In genomic region chr17:44389723-44390202, GRCh38 we compare ENCODE assay signal across 19 cellular contexts. TPM values are rescaled to one million over a fixed set of nuclear protein-coding genes. Genes with fewer than 3 reads are reported as not detected.
DNase-seq lines count a peak whose midpoint lies in the region; ATAC-seq and TF ChIP-seq lines count a peak whose summit lies in the region.
"Had no signal": no experiment of that assay in that cellular context is flagged by ENCODE, and none has a peak within 500 bp of the region (broad histone marks: within the 10 kb centered on the region; RNA-seq: fewer than 3 reads in every experiment).

No MANE protein-coding gene starts in this region.

- ATAC-seq in activated CD8-positive, alpha-beta T cell treated with anti-CD3 and anti-CD28 coated beads, Interleukin-2, amount 10 ng/mL, durations not matched to agents 7 days and 5 days: no peak
- no peak for ATAC-seq in activated CD8-positive, alpha-beta T cell treated with anti-CD3 and anti-CD28 coated beads for 36 hours
- ATAC-seq in activated T-helper 17 cell treated with anti-CD3 and anti-CD28 coated beads, Interleukin-2, amount 50 U/mL, for 72 hours (replicated peaks): no peak
- no peak for ATAC-seq in GM19397 (IDR thresholded peaks at IDR 0.05; ENCODE audit: unreplicated experiment)
- ATAC-seq: A549; activated T-cell treated with anti-CD3 and anti-CD28 coated beads, Interleukin-2, amount 50 U/mL, for 72 hours; SK-N-SH treated with all-trans-retinoic acid at 6 μM for 48 hours had no signal

- H3K4me3 Mint-ChIP-seq in activated CD8-positive, alpha-beta T cell treated with anti-CD3 and anti-CD28 coated beads, Interleukin-2, amount 10 ng/mL, durations not matched to agents 7 days and 5 days: no peak overlapping the region
- no peak overlapping the region for H3K4me3 Mint-ChIP-seq in activated CD8-positive, alpha-beta T cell treated with anti-CD3 and anti-CD28 coated beads for 36 hours
- H3K4me3 Mint-ChIP-seq in activated T-helper 17 cell treated with anti-CD3 and anti-CD28 coated beads, Interleukin-2, amount 50 U/mL, for 72 hours: no peak overlapping the region
- H3K4me3 Mint-ChIP-seq in type B pancreatic cell: peak overlapping the region; percentile 31
- H3K4me3 Mint-ChIP-seq: activated CD4-positive, alpha-beta memory T cell treated with anti-CD3 and anti-CD28 coated beads, Interleukin-2, amount 10 ng/mL, durations not matched to agents 7 days and 5 days; activated T-cell treated with anti-CD3 and anti-CD28 coated beads, Interleukin-2, amount 50 U/mL, for 72 hours; CD4-positive, alpha-beta T cell; IgD-negative memory B cell; neural progenitor cell had no signal

- POLR2A ChIA-PET in activated CD8-positive, alpha-beta T cell treated with anti-CD3 and anti-CD28 coated beads, Interleukin-2, amount 10 ng/mL, durations not matched to agents 7 days and 5 days (lab: Charles Lee): no interaction called here
- POLR2A ChIA-PET in activated CD8-positive, alpha-beta T cell treated with anti-CD3 and anti-CD28 coated beads for 36 hours (lab: Charles Lee): no interaction called here
- POLR2A ChIA-PET in HEK293T (lab: Yijun Ruan, JAX): interaction anchor here (0.6 to 1.2 kb wide), 2 partner anchors 114 to 227 kb away, joined by 3 to 4 read pairs; no protein-coding TSS in a partner anchor

- DNase-seq in activated CD8-positive, alpha-beta T cell treated with anti-CD3 and anti-CD28 coated beads, Interleukin-2, amount 10 ng/mL, durations not matched to agents 7 days and 5 days: no peak
- DNase-seq in activated CD8-positive, alpha-beta T cell treated with anti-CD3 and anti-CD28 coated beads for 36 hours: no peak
- DNase-seq in NOMO-1 treated with DMSO at 0.1 percent for 48 hours (lab: John Stamatoyannopoulos, UW; ENCODE audit: unreplicated experiment): peak; percentile 76
- no peak for DNase-seq in type B pancreatic cell (ENCODE audit: extremely low spot score, unreplicated experiment)
- DNase-seq in LoVo (ENCODE audit: low spot score): no peak
- no peak for DNase-seq in HEK293T (ENCODE audit: extremely low spot score)
- DNase-seq: activated CD4-positive, alpha-beta memory T cell treated with anti-CD3 and anti-CD28 coated beads, Interleukin-2, amount 10 ng/mL, durations not matched to agents 7 days and 5 days; activated T-cell treated with anti-CD3 and anti-CD28 coated beads, Interleukin-2, amount 50 U/mL, for 72 hours; CD4-positive, alpha-beta T cell; DND-41; midbrain; NCI-H526 treated with DMSO at 0.1 percent for 48 hours had no signal

- peaks cover 13% of the 10 kb centered on the region for H3K27me3 Mint-ChIP-seq in activated CD8-positive, alpha-beta T cell treated with anti-CD3 and anti-CD28 coated beads, Interleukin-2, amount 10 ng/mL, durations not matched to agents 7 days and 5 days (ENCODE audit: low read depth)
- peaks cover 13% of the 10 kb centered on the region for H3K27me3 Mint-ChIP-seq in activated CD8-positive, alpha-beta T cell treated with anti-CD3 and anti-CD28 coated beads for 36 hours
- peaks cover 4% of the 10 kb centered on the region for H3K27me3 Mint-ChIP-seq in activated T-helper 17 cell treated with anti-CD3 and anti-CD28 coated beads, Interleukin-2, amount 50 U/mL, for 72 hours
- H3K27me3 Mint-ChIP-seq in type B pancreatic cell: peaks cover 14% of the 10 kb centered on the region

- H3K36me3 Mint-ChIP-seq in activated CD8-positive, alpha-beta T cell treated with anti-CD3 and anti-CD28 coated beads, Interleukin-2, amount 10 ng/mL, durations not matched to agents 7 days and 5 days (ENCODE audit: low read depth): no peaks in the 10 kb centered on the region
- H3K36me3 Mint-ChIP-seq in activated CD8-positive, alpha-beta T cell treated with anti-CD3 and anti-CD28 coated beads for 36 hours (ENCODE audit: low read depth): no peaks in the 10 kb centered on the region
- no peaks in the 10 kb centered on the region for H3K36me3 Mint-ChIP-seq in activated T-helper 17 cell treated with anti-CD3 and anti-CD28 coated beads, Interleukin-2, amount 50 U/mL, for 72 hours (ENCODE audit: low read depth)
- H3K36me3 Mint-ChIP-seq in type B pancreatic cell: no peaks in the 10 kb centered on the region
- H3K36me3 Mint-ChIP-seq: IgD-negative memory B cell, neural progenitor cell had no signal

- H3K9me3 Mint-ChIP-seq in activated CD8-positive, alpha-beta T cell treated with anti-CD3 and anti-CD28 coated beads, Interleukin-2, amount 10 ng/mL, durations not matched to agents 7 days and 5 days (ENCODE audit: insufficient read depth): no peaks in the 10 kb centered on the region
- H3K9me3 Mint-ChIP-seq in activated CD8-positive, alpha-beta T cell treated with anti-CD3 and anti-CD28 coated beads for 36 hours: no peaks in the 10 kb centered on the region
- H3K9me3 Mint-ChIP-seq in activated T-helper 17 cell treated with anti-CD3 and anti-CD28 coated beads, Interleukin-2, amount 50 U/mL, for 72 hours: peaks cover 3% of the 10 kb centered on the region
- H3K9me3 Mint-ChIP-seq in type B pancreatic cell: no peaks in the 10 kb centered on the region
- H3K9me3 Mint-ChIP-seq: activated CD4-positive, alpha-beta memory T cell treated with anti-CD3 and anti-CD28 coated beads, Interleukin-2, amount 10 ng/mL, durations not matched to agents 7 days and 5 days; activated T-cell treated with anti-CD3 and anti-CD28 coated beads, Interleukin-2, amount 50 U/mL, for 72 hours; CD4-positive, alpha-beta T cell had no signal

- CTCF ChIA-PET in activated CD8-positive, alpha-beta T cell treated with anti-CD3 and anti-CD28 coated beads, Interleukin-2, amount 10 ng/mL, durations not matched to agents 7 days and 5 days (lab: Charles Lee): interaction anchor here (1.2 to 1.6 kb wide), 3 partner anchors 10 to 144 kb away, joined by 4 to 7 read pairs (median 4); no protein-coding TSS in a partner anchor
- CTCF ChIA-PET in activated CD8-positive, alpha-beta T cell treated with anti-CD3 and anti-CD28 coated beads for 36 hours (lab: Charles Lee): no interaction called here
- CTCF ChIA-PET in HEK293T (lab: Yijun Ruan, JAX): interaction anchor here (2.5 kb wide), 1 partner anchor 133 kb away, joined by 6 read pairs; no protein-coding TSS in a partner anchor

- TF ChIP-seq CTCF in activated CD8-positive, alpha-beta T cell treated with anti-CD3 and anti-CD28 coated beads for 36 hours (IDR thresholded peaks at IDR 0.05): no peak
- TF ChIP-seq CTCF in type B pancreatic cell (conservative IDR thresholded peaks at IDR 0.05): no peak

- intact Hi-C loops in activated CD8-positive, alpha-beta T cell treated with anti-CD3 and anti-CD28 coated beads for 36 hours (cut with micrococcal nuclease): no loop called here

- H3K4me1 Mint-ChIP-seq in activated CD8-positive, alpha-beta T cell treated with anti-CD3 and anti-CD28 coated beads, Interleukin-2, amount 10 ng/mL, durations not matched to agents 7 days and 5 days (ENCODE audit: low read depth): peaks cover 20% of the 10 kb centered on the region
- peaks cover 16% of the 10 kb centered on the region for H3K4me1 Mint-ChIP-seq in activated CD8-positive, alpha-beta T cell treated with anti-CD3 and anti-CD28 coated beads for 36 hours (ENCODE audit: low read depth)
- H3K4me1 Mint-ChIP-seq in activated T-helper 17 cell treated with anti-CD3 and anti-CD28 coated beads, Interleukin-2, amount 50 U/mL, for 72 hours: peaks cover 11% of the 10 kb centered on the region
- peaks cover 10% of the 10 kb centered on the region for H3K4me1 Mint-ChIP-seq in type B pancreatic cell (ENCODE audit: unreplicated experiment)

- peak overlapping the region; percentile 39 for H3K27ac Mint-ChIP-seq in activated CD8-positive, alpha-beta T cell treated with anti-CD3 and anti-CD28 coated beads, Interleukin-2, amount 10 ng/mL, durations not matched to agents 7 days and 5 days
- H3K27ac Mint-ChIP-seq in activated CD8-positive, alpha-beta T cell treated with anti-CD3 and anti-CD28 coated beads for 36 hours: no peak overlapping the region
- peak overlapping the region; percentile 65 for H3K27ac Mint-ChIP-seq in activated T-helper 17 cell treated with anti-CD3 and anti-CD28 coated beads, Interleukin-2, amount 50 U/mL, for 72 hours
- peak overlapping the region; percentile 73 for H3K27ac Mint-ChIP-seq in type B pancreatic cell
- H3K27ac Mint-ChIP-seq: activated CD4-positive, alpha-beta memory T cell treated with anti-CD3 and anti-CD28 coated beads, Interleukin-2, amount 10 ng/mL, durations not matched to agents 7 days and 5 days; activated T-cell treated with anti-CD3 and anti-CD28 coated beads, Interleukin-2, amount 50 U/mL, for 72 hours; CD4-positive, alpha-beta T cell; neural progenitor cell had no signal

TF ChIP-seq in HEK293T, 16 proteins besides CTCF, POLR2A, EP300 and RAD21 (continues in another document):
- no peak for TF ChIP-seq SUZ12 (IDR thresholded peaks at IDR 0.05)
- TF ChIP-seq PKNOX1 (IDR thresholded peaks at IDR 0.05): no peak
- no peak for TF ChIP-seq FOXM1 (IDR thresholded peaks at IDR 0.05; ENCODE audit: borderline replicate concordance)

RNA-seq across cellular contexts. Expression of gene ITGA2B, which starts 0.3 kb away (rescaled TPM):
- under 1 TPM; 0.39 to 0.82 TPM for total RNA-seq in activated CD8-positive, alpha-beta T cell treated with anti-CD3 and anti-CD28 coated beads, Interleukin-2, amount 10 ng/mL, durations not matched to agents 7 days and 5 days
- total RNA-seq in activated CD8-positive, alpha-beta T cell treated with anti-CD3 and anti-CD28 coated beads for 36 hours: 1 to 10 TPM; 1.1 to 1.7 TPM
- 1 to 10 TPM; 2.2 to 3.7 TPM for total RNA-seq in activated T-helper 17 cell treated with anti-CD3 and anti-CD28 coated beads, Interleukin-2, amount 50 U/mL, for 72 hours
- 0.69 and 8.8 TPM in 2 replicates for total RNA-seq in type B pancreatic cell (ENCODE audit: low replicate concordance)
- total RNA-seq: bronchial epithelial cell had no signal

RNA-seq across cellular contexts. Expression of gene FAM171A2, which starts 26.1 kb away (rescaled TPM):
- total RNA-seq in activated CD8-positive, alpha-beta T cell treated with anti-CD3 and anti-CD28 coated beads, Interleukin-2, amount 10 ng/mL, durations not matched to agents 7 days and 5 days: under 1 TPM; 0.37 to 0.45 TPM
- under 1 TPM; 0.43 to 0.78 TPM for total RNA-seq in activated CD8-positive, alpha-beta T cell treated with anti-CD3 and anti-CD28 coated beads for 36 hours
- total RNA-seq in activated T-helper 17 cell treated with anti-CD3 and anti-CD28 coated beads, Interleukin-2, amount 50 U/mL, for 72 hours: under 1 TPM; 0.17 to 0.32 TPM
- 13.3 and 34.7 TPM in 2 replicates for total RNA-seq in type B pancreatic cell (ENCODE audit: low replicate concordance)

RNA-seq across cellular contexts. Expression of gene GRN, which starts 44.7 kb away (rescaled TPM):
- total RNA-seq in activated CD8-positive, alpha-beta T cell treated with anti-CD3 and anti-CD28 coated beads, Interleukin-2, amount 10 ng/mL, durations not matched to agents 7 days and 5 days: 10 to 100 TPM; 45.6 to 46.7 TPM
- 10 to 100 TPM; 34.8 to 35.5 TPM for total RNA-seq in activated CD8-positive, alpha-beta T cell treated with anti-CD3 and anti-CD28 coated beads for 36 hours
- 10 to 100 TPM; 48.5 to 54.5 TPM for total RNA-seq in activated T-helper 17 cell treated with anti-CD3 and anti-CD28 coated beads, Interleukin-2, amount 50 U/mL, for 72 hours
- total RNA-seq in type B pancreatic cell (ENCODE audit: low replicate concordance): 183 and 236 TPM in 2 replicates
